ENCODE assay signal across 23 cellular contexts in the genomic region with DNA sequence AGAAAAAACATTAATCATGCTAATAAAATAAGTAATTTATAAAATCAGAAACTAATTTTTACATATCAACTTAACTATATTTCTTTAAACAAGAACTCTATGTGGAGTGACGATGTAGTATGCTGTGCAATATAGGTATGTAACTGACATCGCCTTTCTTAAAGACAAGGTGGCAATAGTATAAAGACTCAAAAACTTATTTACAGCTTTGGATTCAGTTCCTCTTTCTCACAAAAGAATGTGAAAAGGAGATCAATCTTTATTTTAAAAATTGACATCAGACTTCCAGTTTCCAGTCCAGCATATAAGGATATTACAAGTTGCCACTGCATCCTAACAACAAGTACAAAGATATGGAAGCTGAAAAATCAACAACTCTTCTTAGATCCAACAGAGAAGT.
"Had no signal": no experiment of that assay in that cellular context is flagged by ENCODE, and none has a peak within 500 bp of the region (broad histone marks: within the 10 kb centered on the region; RNA-seq: fewer than 3 reads in every experiment).

No MANE protein-coding gene starts in this region.

- ATAC-seq: effector memory CD8-positive, alpha-beta T cell; esophagus mucosa; gastrocnemius medialis; heart right ventricle; left cardiac atrium; left lung; left ventricle myocardium superior; lower lobe of right lung; naive thymus-derived CD4-positive, alpha-beta T cell had no signal

- H3K27me3 Mint-ChIP-seq: dendritic cell treated with granulocyte-macrophage colony-stimulating factor and Interleukin-4, amounts not matched to agents 40 ng/mL and 50 ng/mL, for 4 days; effector memory CD8-positive, alpha-beta T cell; naive thymus-derived CD4-positive, alpha-beta T cell had no signal

- DNase-seq: colonic mucosa; cortex of kidney; effector CD8-positive, alpha-beta T cell; effector memory CD8-positive, alpha-beta T cell; endodermal cell; erythroblast; esophagus squamous epithelium; foreskin fibroblast; foreskin melanocyte; gastrocnemius medialis; glutamatergic neuron; head of caudate nucleus; heart right ventricle; hippocampal formation; left cardiac atrium; left lung; left ventricle myocardium superior; lower lobe of right lung; mesendoderm; midbrain; naive thymus-derived CD4-positive, alpha-beta T cell had no signal

- H3K4me1 Mint-ChIP-seq: endodermal cell; naive thymus-derived CD4-positive, alpha-beta T cell had no signal

- H3K36me3 Mint-ChIP-seq: naive thymus-derived CD4-positive, alpha-beta T cell had no signal

- H3K27ac Mint-ChIP-seq: dendritic cell treated with granulocyte-macrophage colony-stimulating factor and Interleukin-4, amounts not matched to agents 40 ng/mL and 50 ng/mL, for 4 days; effector memory CD8-positive, alpha-beta T cell; endodermal cell; naive thymus-derived CD4-positive, alpha-beta T cell had no signal

- H3K4me3 Mint-ChIP-seq: dendritic cell treated with granulocyte-macrophage colony-stimulating factor and Interleukin-4, amounts not matched to agents 40 ng/mL and 50 ng/mL, for 4 days; effector memory CD8-positive, alpha-beta T cell; endodermal cell; naive thymus-derived CD4-positive, alpha-beta T cell had no signal
